In the genomic region with DNA sequence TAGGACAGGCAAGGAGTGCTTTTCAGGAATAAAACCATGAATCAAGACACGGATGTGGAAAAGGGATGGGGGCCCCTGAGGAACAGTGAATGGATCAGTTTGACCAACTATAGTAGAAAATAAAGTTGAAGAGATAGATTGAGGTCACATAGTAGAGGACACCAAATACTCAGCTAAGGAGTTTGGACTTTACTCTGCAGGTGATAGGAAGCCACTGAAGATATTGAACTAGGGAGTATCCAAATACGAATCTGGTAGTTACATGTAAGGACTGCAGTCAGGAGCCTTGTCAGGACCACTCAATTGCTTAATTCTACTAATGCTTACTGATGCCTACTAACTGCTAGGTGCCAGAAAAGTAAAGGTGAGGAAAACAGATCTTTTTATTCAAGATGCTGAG, we compare ENCODE assay signal across 1 cellular context.
TF ChIP-seq lines count a peak whose summit lies in the region.

No MANE protein-coding gene starts in this region.

TF ChIP-seq in GM23338, 12 proteins besides CTCF, POLR2A, EP300 and RAD21:
- TF ChIP-seq, protein P1, sequence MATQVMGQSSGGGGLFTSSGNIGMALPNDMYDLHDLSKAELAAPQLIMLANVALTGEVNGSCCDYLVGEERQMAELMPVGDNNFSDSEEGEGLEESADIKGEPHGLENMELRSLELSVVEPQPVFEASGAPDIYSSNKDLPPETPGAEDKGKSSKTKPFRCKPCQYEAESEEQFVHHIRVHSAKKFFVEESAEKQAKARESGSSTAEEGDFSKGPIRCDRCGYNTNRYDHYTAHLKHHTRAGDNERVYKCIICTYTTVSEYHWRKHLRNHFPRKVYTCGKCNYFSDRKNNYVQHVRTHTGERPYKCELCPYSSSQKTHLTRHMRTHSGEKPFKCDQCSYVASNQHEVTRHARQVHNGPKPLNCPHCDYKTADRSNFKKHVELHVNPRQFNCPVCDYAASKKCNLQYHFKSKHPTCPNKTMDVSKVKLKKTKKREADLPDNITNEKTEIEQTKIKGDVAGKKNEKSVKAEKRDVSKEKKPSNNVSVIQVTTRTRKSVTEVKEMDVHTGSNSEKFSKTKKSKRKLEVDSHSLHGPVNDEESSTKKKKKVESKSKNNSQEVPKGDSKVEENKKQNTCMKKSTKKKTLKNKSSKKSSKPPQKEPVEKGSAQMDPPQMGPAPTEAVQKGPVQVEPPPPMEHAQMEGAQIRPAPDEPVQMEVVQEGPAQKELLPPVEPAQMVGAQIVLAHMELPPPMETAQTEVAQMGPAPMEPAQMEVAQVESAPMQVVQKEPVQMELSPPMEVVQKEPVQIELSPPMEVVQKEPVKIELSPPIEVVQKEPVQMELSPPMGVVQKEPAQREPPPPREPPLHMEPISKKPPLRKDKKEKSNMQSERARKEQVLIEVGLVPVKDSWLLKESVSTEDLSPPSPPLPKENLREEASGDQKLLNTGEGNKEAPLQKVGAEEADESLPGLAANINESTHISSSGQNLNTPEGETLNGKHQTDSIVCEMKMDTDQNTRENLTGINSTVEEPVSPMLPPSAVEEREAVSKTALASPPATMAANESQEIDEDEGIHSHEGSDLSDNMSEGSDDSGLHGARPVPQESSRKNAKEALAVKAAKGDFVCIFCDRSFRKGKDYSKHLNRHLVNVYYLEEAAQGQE (IDR thresholded peaks at IDR 0.05; ENCODE audit: unreplicated experiment) = no peak
TF ChIP-seq in GM23338: peak in this region for 0.
